In genomic region chr6:129523814-129524213, GRCh38 we compare ENCODE assay signal across 22 cellular contexts.
"Had no signal": no experiment of that assay in that cellular context is flagged by ENCODE, and none has a peak within 500 bp of the region (broad histone marks: within the 10 kb centered on the region; RNA-seq: fewer than 3 reads in every experiment).

No MANE protein-coding gene starts in this region.

- H3K4me3 Mint-ChIP-seq: mesothelial cell of epicardium; naive thymus-derived CD4-positive, alpha-beta T cell had no signal

- H3K36me3 ChIP-seq: esophagus muscularis mucosa, gastroesophageal sphincter, left lung, lower lobe of right lung had no signal

- H3K4me3 ChIP-seq: coronary artery, dorsolateral prefrontal cortex, esophagus muscularis mucosa, gastroesophageal sphincter, heart left ventricle, left lung, lower lobe of right lung had no signal

- H3K9me3 ChIP-seq: esophagus muscularis mucosa, gastroesophageal sphincter, heart left ventricle, left lung, lower lobe of right lung had no signal

- H3K36me3 Mint-ChIP-seq: mesothelial cell of epicardium; naive thymus-derived CD4-positive, alpha-beta T cell had no signal

- H3K27me3 ChIP-seq: dorsolateral prefrontal cortex, esophagus muscularis mucosa, foreskin keratinocyte, gastroesophageal sphincter, heart left ventricle, left lung had no signal

- H3K4me1 ChIP-seq: esophagus muscularis mucosa, gastroesophageal sphincter, left lung, lower lobe of right lung had no signal

- H3K27ac Mint-ChIP-seq: mesothelial cell of epicardium; naive thymus-derived CD4-positive, alpha-beta T cell had no signal

- H3K4me1 Mint-ChIP-seq: mesothelial cell of epicardium; naive thymus-derived CD4-positive, alpha-beta T cell had no signal

- DNase-seq: dermis blood vessel endothelial cell; dorsolateral prefrontal cortex; effector CD4-positive, alpha-beta T cell; effector memory CD4-positive, alpha-beta T cell; foreskin keratinocyte; heart left ventricle; hippocampal formation; left colon; left lung; left ventricle myocardium superior; lower lobe of right lung; mesenchymal stem cell; naive thymus-derived CD4-positive, alpha-beta T cell had no signal

- H3K27ac ChIP-seq: coronary artery, esophagus muscularis mucosa, foreskin keratinocyte, gastroesophageal sphincter, heart left ventricle, left lung, lower lobe of right lung had no signal

- FAIRE-seq: colon, endothelial cell of umbilical vein, frontal cortex, islet of Langerhans, keratinocyte had no signal
